11 cellular contexts compared by ENCODE assay signal in genomic region chr15:79769081-79769481, GRCh38.
DNase-seq lines count a peak whose midpoint lies in the region; ATAC-seq and TF ChIP-seq lines count a peak whose summit lies in the region.
"Had no signal": no experiment of that assay in that cellular context is flagged by ENCODE, and none has a peak within 500 bp of the region (broad histone marks: within the 10 kb centered on the region; RNA-seq: fewer than 3 reads in every experiment).

No MANE protein-coding gene starts in this region.

- H3K27me3 ChIP-seq in aorta (ENCODE audit: control insufficient read depth in 1 of 2, insufficient read depth in 2 of 2, low read length in 1 of 2): no peaks in the 10 kb centered on the region

- ATAC-seq in stimulated activated effector memory CD8-positive, alpha-beta T cell treated with anti-CD3 and anti-CD28 coated beads, Interleukin-12 subunit alpha, Interleukin-12 subunit beta, amount 100 ng/mL, for 72 hours: peak; percentile 21
- ATAC-seq in aorta (ENCODE audit: low FRiP score): no peak
- ATAC-seq in GM21717 (IDR thresholded peaks at IDR 0.05; ENCODE audit: unreplicated experiment): no peak

- H3K4me1 ChIP-seq in aorta (ENCODE audit: control insufficient read depth in 1 of 2, insufficient read depth in 2 of 2, low read length in 2 of 2): no peaks in the 10 kb centered on the region

- peak; percentile 44 for TF ChIP-seq CTCF in chondrocyte (IDR thresholded peaks at IDR 0.05)

- H3K27ac ChIP-seq in aorta (ENCODE audit: low read depth in 1 of 2, low read length in 2 of 2): no peak overlapping the region
- H3K27ac ChIP-seq: neutrophil, thoracic aorta had no signal

- CTCF ChIA-PET in activated naive CD4-positive, alpha-beta T cell treated with anti-CD3 and anti-CD28 coated beads for 36 hours (lab: Charles Lee): no interaction called here

- no peaks in the 10 kb centered on the region for H3K36me3 ChIP-seq in aorta (ENCODE audit: control insufficient read depth in 1 of 2, insufficient read depth in 2 of 2, low read length in 1 of 2)
- H3K36me3 ChIP-seq: neutrophil, thoracic aorta had no signal

- no peaks in the 10 kb centered on the region for H3K9me3 Mint-ChIP-seq in activated naive CD4-positive, alpha-beta T cell treated with anti-CD3 and anti-CD28 coated beads for 36 hours
- peaks cover 11% of the 10 kb centered on the region for H3K9me3 Mint-ChIP-seq in chondrocyte (ENCODE audit: low read depth)
- no peaks in the 10 kb centered on the region for H3K9me3 Mint-ChIP-seq in stimulated activated effector memory CD8-positive, alpha-beta T cell treated with anti-CD3 and anti-CD28 coated beads, Interleukin-12 subunit alpha, Interleukin-12 subunit beta, amount 100 ng/mL, for 72 hours

- DNase-seq in activated naive CD4-positive, alpha-beta T cell treated with anti-CD3 and anti-CD28 coated beads for 36 hours: peak; percentile 22
- DNase-seq in activated naive CD4-positive, alpha-beta T cell treated with anti-CD3 and anti-CD28 coated beads, Interleukin-2, amount 50 U/mL, for 16 hours: no peak
- DNase-seq in NCI-H1694 (lab: John Stamatoyannopoulos, UW): peak; percentile 21
- no peak for DNase-seq in chondrocyte (ENCODE audit: low spot score)
- no peak for DNase-seq in stimulated activated effector memory CD8-positive, alpha-beta T cell treated with anti-CD3 and anti-CD28 coated beads, Interleukin-12 subunit alpha, Interleukin-12 subunit beta, amount 100 ng/mL, for 72 hours (ENCODE audit: low spot score in 2 of 2)
- DNase-seq in aorta: no peak
- DNase-seq in superior temporal gyrus (ENCODE audit: extremely low spot score): no peak
- DNase-seq: effector CD4-positive, alpha-beta T cell had no signal

- H3K27ac Mint-ChIP-seq in activated naive CD4-positive, alpha-beta T cell treated with anti-CD3 and anti-CD28 coated beads for 36 hours: no peak overlapping the region
- H3K27ac Mint-ChIP-seq in chondrocyte (ENCODE audit: unreplicated experiment): no peak overlapping the region
- H3K27ac Mint-ChIP-seq in stimulated activated effector memory CD8-positive, alpha-beta T cell treated with anti-CD3 and anti-CD28 coated beads, Interleukin-12 subunit alpha, Interleukin-12 subunit beta, amount 100 ng/mL, for 72 hours: no peak overlapping the region

- peaks cover 10% of the 10 kb centered on the region for H3K27me3 Mint-ChIP-seq in activated naive CD4-positive, alpha-beta T cell treated with anti-CD3 and anti-CD28 coated beads for 36 hours (ENCODE audit: low read depth)
- H3K27me3 Mint-ChIP-seq in chondrocyte (ENCODE audit: low read depth): peaks cover 24% of the 10 kb centered on the region

- no peak overlapping the region for H3K4me3 Mint-ChIP-seq in activated naive CD4-positive, alpha-beta T cell treated with anti-CD3 and anti-CD28 coated beads for 36 hours
- no peak overlapping the region for H3K4me3 Mint-ChIP-seq in chondrocyte (ENCODE audit: unreplicated experiment)
- H3K4me3 Mint-ChIP-seq in stimulated activated effector memory CD8-positive, alpha-beta T cell treated with anti-CD3 and anti-CD28 coated beads, Interleukin-12 subunit alpha, Interleukin-12 subunit beta, amount 100 ng/mL, for 72 hours: no peak overlapping the region

- H3K36me3 Mint-ChIP-seq in activated naive CD4-positive, alpha-beta T cell treated with anti-CD3 and anti-CD28 coated beads for 36 hours (ENCODE audit: low read depth): no peaks in the 10 kb centered on the region
- no peaks in the 10 kb centered on the region for H3K36me3 Mint-ChIP-seq in chondrocyte (ENCODE audit: low read depth)
- H3K36me3 Mint-ChIP-seq in stimulated activated effector memory CD8-positive, alpha-beta T cell treated with anti-CD3 and anti-CD28 coated beads, Interleukin-12 subunit alpha, Interleukin-12 subunit beta, amount 100 ng/mL, for 72 hours: no peaks in the 10 kb centered on the region

- intact Hi-C loops in activated naive CD4-positive, alpha-beta T cell treated with anti-CD3 and anti-CD28 coated beads for 36 hours (cut with micrococcal nuclease): loop anchor here (1.0 kb wide), 2 partner anchors 84 to 224 kb away; no protein-coding TSS in a partner anchor
- intact Hi-C loops in aorta (cut with DNase I): no loop called here

- H3K4me1 Mint-ChIP-seq in activated naive CD4-positive, alpha-beta T cell treated with anti-CD3 and anti-CD28 coated beads for 36 hours (ENCODE audit: low read depth): no peaks in the 10 kb centered on the region
- H3K4me1 Mint-ChIP-seq in chondrocyte (ENCODE audit: low read depth): no peaks in the 10 kb centered on the region
- no peaks in the 10 kb centered on the region for H3K4me1 Mint-ChIP-seq in stimulated activated effector memory CD8-positive, alpha-beta T cell treated with anti-CD3 and anti-CD28 coated beads, Interleukin-12 subunit alpha, Interleukin-12 subunit beta, amount 100 ng/mL, for 72 hours

- WGBS in aorta, 2 donors: 78 to 79% methylated on average over 4 of the region's 4 CpGs

- H3K4me3 ChIP-seq in aorta (ENCODE audit: low read length in 2 of 2): no peak overlapping the region
- H3K4me3 ChIP-seq: thoracic aorta had no signal

- no peaks in the 10 kb centered on the region for H3K9me3 ChIP-seq in aorta (ENCODE audit: control insufficient read depth, low read length)
- H3K9me3 ChIP-seq: neutrophil, thoracic aorta had no signal

Comparison
In these comparisons a context has a peak if more than half of its experiments do, and no peak if none do; other contexts are left out.
1. DNase-seq: peak in activated naive CD4-positive, alpha-beta T cell treated with anti-CD3 and anti-CD28 coated beads for 36 hours (single experiment) and NCI-H1694 (single experiment); none in activated naive CD4-positive, alpha-beta T cell treated with anti-CD3 and anti-CD28 coated beads, Interleukin-2, amount 50 U/mL, for 16 hours (single experiment), chondrocyte (single experiment), stimulated activated effector memory CD8-positive, alpha-beta T cell treated with anti-CD3 and anti-CD28 coated beads, Interleukin-12 subunit alpha, Interleukin-12 subunit beta, amount 100 ng/mL, for 72 hours (0 of 2), aorta (0 of 2) and superior temporal gyrus (single experiment).